Comparison of ENCODE assay signal across 2 cellular contexts in the genomic region with DNA sequence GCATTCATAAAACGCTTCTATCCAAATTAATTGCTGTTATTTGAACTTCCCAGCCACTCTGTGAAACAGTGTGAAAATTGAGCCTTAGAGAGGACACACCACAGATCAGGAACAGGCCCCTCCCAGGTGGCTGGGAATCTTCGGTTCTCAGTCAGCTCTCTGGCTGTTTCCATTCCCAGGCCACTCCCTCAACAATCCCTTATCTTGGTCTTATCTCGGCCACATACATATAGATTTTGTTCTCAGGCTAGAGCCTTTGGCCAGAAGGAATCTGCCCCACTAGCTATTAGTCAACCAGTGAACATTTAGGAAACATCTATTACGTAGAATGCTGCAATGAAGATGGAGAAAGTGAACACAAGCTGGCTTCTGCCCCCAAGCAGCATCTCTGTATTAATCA.
TF ChIP-seq lines count a peak whose summit lies in the region.

No MANE protein-coding gene starts in this region.

TF ChIP-seq in A549, 52 proteins besides CTCF, POLR2A, EP300 and RAD21:
- TF ChIP-seq HEYL (CRISPR knock-in tag; IDR thresholded peaks at IDR 0.05) = no peak
- no peak for TF ChIP-seq SREBF2 (IDR thresholded peaks at IDR 0.05)
- no peak for TF ChIP-seq PHF8 (IDR thresholded peaks at IDR 0.05; ENCODE audit: borderline replicate concordance, low read depth)
- TF ChIP-seq NR3C1 (IDR thresholded peaks at IDR 0.05) = no peak
- TF ChIP-seq, protein P1, sequence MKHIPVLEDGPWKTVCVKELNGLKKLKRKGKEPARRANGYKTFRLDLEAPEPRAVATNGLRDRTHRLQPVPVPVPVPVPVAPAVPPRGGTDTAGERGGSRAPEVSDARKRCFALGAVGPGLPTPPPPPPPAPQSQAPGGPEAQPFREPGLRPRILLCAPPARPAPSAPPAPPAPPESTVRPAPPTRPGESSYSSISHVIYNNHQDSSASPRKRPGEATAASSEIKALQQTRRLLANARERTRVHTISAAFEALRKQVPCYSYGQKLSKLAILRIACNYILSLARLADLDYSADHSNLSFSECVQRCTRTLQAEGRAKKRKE (CRISPR knock-in tag; IDR thresholded peaks at IDR 0.05; ENCODE audit: low read depth) = no peak
- no peak for TF ChIP-seq CEBPB (IDR thresholded peaks at IDR 0.05)
- no peak for TF ChIP-seq ESRRA (IDR thresholded peaks at IDR 0.05; ENCODE audit: borderline replicate concordance, low read length)
- TF ChIP-seq JUN (IDR thresholded peaks at IDR 0.05) = no peak
- TF ChIP-seq RFX5 (IDR thresholded peaks at IDR 0.05) = no peak
- no peak for TF ChIP-seq HOXA7 (CRISPR knock-in tag; IDR thresholded peaks at IDR 0.05)
- TF ChIP-seq FOXS1 (CRISPR knock-in tag; IDR thresholded peaks at IDR 0.05) = no peak
- TF ChIP-seq HDAC2 (IDR thresholded peaks at IDR 0.05) = no peak
- TF ChIP-seq TFCP2L1 (CRISPR knock-in tag; IDR thresholded peaks at IDR 0.05) = no peak
- TF ChIP-seq FOSB (CRISPR knock-in tag; IDR thresholded peaks at IDR 0.05) = no peak

TF ChIP-seq in IMR-90, 13 proteins besides CTCF, POLR2A, EP300 and RAD21:
- TF ChIP-seq RCOR1 (IDR thresholded peaks at IDR 0.05; ENCODE audit: insufficient replicate concordance, low read length) = no peak
- no peak for TF ChIP-seq MAFK (IDR thresholded peaks at IDR 0.05; ENCODE audit: low read depth, low read length)
- TF ChIP-seq CEBPB (IDR thresholded peaks at IDR 0.05; ENCODE audit: low read depth, low read length) = no peak
